ENCODE assay signal across 1 cellular context in the genomic region with DNA sequence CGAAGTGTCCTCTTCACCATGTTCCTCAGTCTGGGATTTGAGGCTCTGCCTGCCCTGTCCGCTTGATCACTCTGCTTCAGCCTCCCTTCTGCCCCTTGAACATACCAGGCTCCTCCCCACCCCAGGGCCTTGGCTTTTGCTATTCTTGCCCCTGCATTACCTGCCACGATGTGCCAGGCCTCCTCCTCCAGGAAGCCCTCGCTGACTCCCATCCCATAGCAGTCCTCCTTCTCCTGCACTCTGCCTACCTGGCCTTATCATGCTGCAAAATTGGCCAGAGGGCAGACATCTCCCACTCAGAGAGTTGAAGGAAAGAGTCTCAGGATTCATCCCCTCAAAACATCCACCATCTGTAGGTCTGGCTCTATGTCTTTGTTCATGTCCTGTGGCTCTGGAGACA.
TF ChIP-seq lines count a peak whose summit lies in the region.

No MANE protein-coding gene starts in this region.

TF ChIP-seq in GM12878, 131 proteins besides CTCF, POLR2A, EP300 and RAD21:
- TF ChIP-seq DPF2 (IDR thresholded peaks at IDR 0.05) (no peak), POLR2AphosphoS2 (IDR thresholded peaks at IDR 0.05; ENCODE audit: low read depth, low read length) (0 out of 2 replicates have a peak, but pooled peaks have one; percentile 26)
